23 cellular contexts compared by ENCODE assay signal in the genomic region with DNA sequence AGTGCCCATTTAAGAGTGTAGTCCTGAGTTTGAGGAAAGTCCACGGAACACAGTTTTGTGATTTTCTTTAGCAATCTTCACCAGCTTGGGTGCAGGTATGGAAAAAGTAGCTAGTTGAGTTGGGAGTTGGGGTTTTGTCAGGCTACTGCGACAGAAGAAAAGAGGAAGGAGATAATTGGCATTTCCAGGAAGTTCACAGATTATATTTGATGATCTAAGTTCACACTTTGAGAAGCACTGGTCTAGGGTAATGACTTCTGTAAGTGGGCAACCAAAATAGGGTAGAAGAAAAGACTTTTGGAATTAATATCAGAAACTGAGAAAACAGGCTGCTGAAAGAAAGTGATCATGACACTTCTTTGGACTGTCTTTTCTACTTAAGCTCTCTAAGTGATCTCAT. TPM values are rescaled to one million over a fixed set of nuclear protein-coding genes. Genes with fewer than 3 reads are reported as not detected.
DNase-seq lines count a peak whose midpoint lies in the region; ATAC-seq and TF ChIP-seq lines count a peak whose summit lies in the region.
"Had no signal": no experiment of that assay in that cellular context is flagged by ENCODE, and none has a peak within 500 bp of the region (broad histone marks: within the 10 kb centered on the region; RNA-seq: fewer than 3 reads in every experiment).

No MANE protein-coding gene starts in this region.

- intact Hi-C loops in activated B cell treated with CpG ODN at 0.5 μM for 24 hours (cut with micrococcal nuclease), result loop anchor here (10.0 kb wide), 1 partner anchor 94 kb away; the partner anchor contains the start of genes CNOT9 and USP37
- intact Hi-C loops in psoas muscle (cut with DNase I), result no loop called here

- peaks cover 23 to 30% of the 10 kb centered on the region in 2 experiments for H3K4me1 ChIP-seq in neutrophil (ENCODE audit: control insufficient read depth in 1 of 2, insufficient read depth in 1 of 2, low read depth in 1 of 2, low read length in 1 of 2)
- H3K4me1 ChIP-seq in psoas muscle, result no peaks in the 10 kb centered on the region
- H3K4me1 ChIP-seq: right lobe of liver, tibial artery had no signal

- POLR2A ChIA-PET in activated B cell treated with CpG ODN at 0.5 μM for 24 hours (lab: Charles Lee), result interaction anchor here (1.1 to 1.6 kb wide), 3 partner anchors 9 to 201 kb away, joined by 3 read pairs; partner anchors contain the start of genes AAMP and PNKD

- H3K4me3 Mint-ChIP-seq in activated CD8-positive, alpha-beta memory T cell treated with anti-CD3 and anti-CD28 coated beads, Interleukin-2, amount 10 ng/mL, durations not matched to agents 7 days and 5 days, result no peak overlapping the region
- H3K4me3 Mint-ChIP-seq in activated B cell treated with CpG ODN at 0.5 μM for 24 hours, result no peak overlapping the region
- H3K4me3 Mint-ChIP-seq: activated CD4-positive, alpha-beta T cell treated with anti-CD3 and anti-CD28 coated beads for 36 hours; activated naive CD8-positive, alpha-beta T cell; activated T-cell treated with anti-CD3 and anti-CD28 coated beads, Interleukin-2, amount 50 U/mL, for 4 hours; brain; HFFc6 had no signal

- H3K9me3 ChIP-seq in neutrophil (no peaks in the 10 kb centered on the region), psoas muscle (no peaks in the 10 kb centered on the region)
- H3K9me3 ChIP-seq: right lobe of liver, tibial artery had no signal

- no peak for DNase-seq in activated CD8-positive, alpha-beta memory T cell treated with anti-CD3 and anti-CD28 coated beads, Interleukin-2, amount 10 ng/mL, durations not matched to agents 7 days and 5 days
- no peak for DNase-seq in activated CD8-positive, alpha-beta memory T cell treated with anti-CD3 and anti-CD28 coated beads for 24 hours
- DNase-seq in KBM-7, result peak; percentile 57
- no peak for DNase-seq in activated B cell treated with CpG ODN at 0.5 μM for 24 hours
- no peak for DNase-seq in NCI-H510A treated with DMSO at 0.1 percent for 48 hours (lab: John Stamatoyannopoulos, UW)
- no peak for DNase-seq in psoas muscle
- DNase-seq in RKO (ENCODE audit: low spot score), result no peak
- DNase-seq: activated CD4-positive, alpha-beta T cell treated with anti-CD3 and anti-CD28 coated beads for 36 hours; activated T-cell treated with anti-CD3 and anti-CD28 coated beads, Interleukin-2, amount 50 U/mL, for 4 hours; COR-L47; DND-41; HFFc6; left ventricle myocardium superior; NCI-H1048; NCI-H2081 treated with DMSO at 0.1 percent for 48 hours; NCI-H524; right lobe of liver; T1000; tibial artery had no signal

- H3K27ac ChIP-seq in neutrophil (peak overlapping the region; percentile 35), psoas muscle (no peak overlapping the region)
- H3K27ac ChIP-seq: right lobe of liver, tibial artery had no signal

- no peak for ATAC-seq in activated CD8-positive, alpha-beta memory T cell treated with anti-CD3 and anti-CD28 coated beads, Interleukin-2, amount 10 ng/mL, durations not matched to agents 7 days and 5 days
- ATAC-seq in activated B cell treated with CpG ODN at 0.5 μM for 24 hours (ENCODE audit: low read depth), result peak; percentile 62
- ATAC-seq in psoas muscle, result no peak
- ATAC-seq: activated CD4-positive, alpha-beta T cell treated with anti-CD3 and anti-CD28 coated beads for 36 hours; activated T-cell treated with anti-CD3 and anti-CD28 coated beads, Interleukin-2, amount 50 U/mL, for 4 hours; left ventricle myocardium superior had no signal

- peaks cover 45% of the 10 kb centered on the region for H3K36me3 Mint-ChIP-seq in activated CD8-positive, alpha-beta memory T cell treated with anti-CD3 and anti-CD28 coated beads, Interleukin-2, amount 10 ng/mL, durations not matched to agents 7 days and 5 days
- peaks cover 33% of the 10 kb centered on the region for H3K36me3 Mint-ChIP-seq in activated B cell treated with CpG ODN at 0.5 μM for 24 hours (ENCODE audit: low read depth)

- CTCF ChIA-PET in activated CD8-positive, alpha-beta memory T cell treated with anti-CD3 and anti-CD28 coated beads, Interleukin-2, amount 10 ng/mL, durations not matched to agents 7 days and 5 days (lab: Charles Lee), result interaction anchor here (0.9 to 1.3 kb wide), 2 partner anchors 17 to 24 kb away, joined by 3 read pairs; no protein-coding TSS in a partner anchor
- CTCF ChIA-PET in activated B cell treated with CpG ODN at 0.5 μM for 24 hours (lab: Charles Lee), result interaction anchor here (0.5 kb wide), 1 partner anchor 14 kb away, joined by 3 read pairs; no protein-coding TSS in a partner anchor

- TF ChIP-seq CTCF in activated B cell treated with CpG ODN at 0.5 μM for 24 hours (IDR thresholded peaks at IDR 0.05), result no peak
- TF ChIP-seq CTCF in neutrophil (IDR thresholded peaks at IDR 0.05), result no peak
- TF ChIP-seq CTCF in psoas muscle (IDR thresholded peaks at IDR 0.05), result no peak

- peaks cover 20% of the 10 kb centered on the region for H3K4me1 Mint-ChIP-seq in activated CD8-positive, alpha-beta memory T cell treated with anti-CD3 and anti-CD28 coated beads, Interleukin-2, amount 10 ng/mL, durations not matched to agents 7 days and 5 days
- H3K4me1 Mint-ChIP-seq in activated B cell treated with CpG ODN at 0.5 μM for 24 hours, result peaks cover 33% of the 10 kb centered on the region
- H3K4me1 Mint-ChIP-seq: activated CD4-positive, alpha-beta T cell treated with anti-CD3 and anti-CD28 coated beads for 36 hours; brain had no signal

- H3K27ac Mint-ChIP-seq in activated CD8-positive, alpha-beta memory T cell treated with anti-CD3 and anti-CD28 coated beads, Interleukin-2, amount 10 ng/mL, durations not matched to agents 7 days and 5 days, result peak overlapping the region; percentile 59
- peak overlapping the region; percentile 89 for H3K27ac Mint-ChIP-seq in activated B cell treated with CpG ODN at 0.5 μM for 24 hours
- H3K27ac Mint-ChIP-seq: activated CD4-positive, alpha-beta T cell treated with anti-CD3 and anti-CD28 coated beads for 36 hours; activated naive CD8-positive, alpha-beta T cell; brain; HFFc6 had no signal

- in situ Hi-C loops in KBM-7 (cut with MboI; ENCODE audit: low pct_unique_long_range_greater_than_20kb, low sequenced_read_pairs), result no loop called here

- H3K36me3 ChIP-seq in neutrophil, result peaks cover under 1% of the 10 kb centered on the region
- peaks cover 10 to 51% of the 10 kb centered on the region in 2 donors for H3K36me3 ChIP-seq in psoas muscle (ENCODE audit: insufficient read depth in 1 of 2, low read depth in 1 of 2)

- no peaks in the 10 kb centered on the region for H3K9me3 Mint-ChIP-seq in activated CD8-positive, alpha-beta memory T cell treated with anti-CD3 and anti-CD28 coated beads, Interleukin-2, amount 10 ng/mL, durations not matched to agents 7 days and 5 days (ENCODE audit: low read depth)
- H3K9me3 Mint-ChIP-seq in activated B cell treated with CpG ODN at 0.5 μM for 24 hours, result no peaks in the 10 kb centered on the region
- H3K9me3 Mint-ChIP-seq: activated T-cell treated with anti-CD3 and anti-CD28 coated beads, Interleukin-2, amount 50 U/mL, for 4 hours; brain; HFFc6 had no signal

- H3K27me3 ChIP-seq in neutrophil (no peaks in the 10 kb centered on the region), psoas muscle (ENCODE audit: insufficient read depth in 3 of 3, low read length in 2 of 3) (no peaks in the 10 kb centered on the region)
- H3K27me3 ChIP-seq: right lobe of liver, tibial artery had no signal

- no peaks in the 10 kb centered on the region for H3K27me3 Mint-ChIP-seq in activated CD8-positive, alpha-beta memory T cell treated with anti-CD3 and anti-CD28 coated beads, Interleukin-2, amount 10 ng/mL, durations not matched to agents 7 days and 5 days
- no peaks in the 10 kb centered on the region for H3K27me3 Mint-ChIP-seq in activated B cell treated with CpG ODN at 0.5 μM for 24 hours
- H3K27me3 Mint-ChIP-seq: activated CD4-positive, alpha-beta T cell treated with anti-CD3 and anti-CD28 coated beads for 36 hours; activated naive CD8-positive, alpha-beta T cell; brain had no signal

- WGBS in psoas muscle, 3 donors, result 88 to 99% (median 89%) methylated on average over 2 of the region's 2 CpGs

- H3K4me3 ChIP-seq in neutrophil (ENCODE audit: low read depth in 1 of 2, low read length in 1 of 2) (no peak overlapping the region), psoas muscle (no peak overlapping the region)
- H3K4me3 ChIP-seq: right lobe of liver, tibial artery had no signal

RNA-seq across cellular contexts. Expression of gene VIL1, which starts 52.1 kb away (rescaled TPM):
- total RNA-seq in activated CD8-positive, alpha-beta memory T cell treated with anti-CD3 and anti-CD28 coated beads, Interleukin-2, amount 10 ng/mL, durations not matched to agents 7 days and 5 days, result under 1 TPM in 1 of 2 experiments, not detected in 1; 0.73 TPM
- 0.07 TPM in 1 of 2 replicates, not detected in the other for total RNA-seq in activated B cell treated with CpG ODN at 0.5 μM for 24 hours
- not detected for total RNA-seq in psoas muscle
- polyA plus RNA-seq in psoas muscle, result under 1 TPM; 0.08 to 0.10 (median 0.10) TPM
- total RNA-seq: activated CD4-positive, alpha-beta T cell treated with anti-CD3 and anti-CD28 coated beads for 36 hours; HFFc6; left ventricle myocardium superior; osteoblast had no signal
